ENCODE assay signal across 8 cellular contexts in genomic region chr19:18415177-18415867, GRCh38. TPM values are rescaled to one million over a fixed set of nuclear protein-coding genes. Genes with fewer than 3 reads are reported as not detected.
A peak's percentile ranks its signal among the peaks of the same experiment; 100 is the strongest.
DNase-seq lines count a peak whose midpoint lies in the region; ATAC-seq and TF ChIP-seq lines count a peak whose summit lies in the region.

No MANE protein-coding gene starts in this region.

- no peak overlapping the region for H2AFZ ChIP-seq in OCI-LY3 (ENCODE audit: low read depth, low read length)

- TF ChIP-seq CTCF in OCI-LY3 (IDR thresholded peaks at IDR 0.05; ENCODE audit: low read depth, low read length) (no peak), colonic mucosa (IDR thresholded peaks at IDR 0.05) (no peak)

- ATAC-seq in HG03432 (IDR thresholded peaks at IDR 0.05; ENCODE audit: unreplicated experiment) (no peak), HG03354 (IDR thresholded peaks at IDR 0.05; ENCODE audit: poor library complexity, severe bottlenecking, unreplicated experiment) (no peak)

- H3K27me3 ChIP-seq in OCI-LY3 (ENCODE audit: low read depth, low read length) (peaks cover 41% of the 10 kb centered on the region), colonic mucosa (peaks cover 13% of the 10 kb centered on the region), mucosa of rectum (ENCODE audit: control insufficient read depth in 2 of 2, insufficient read depth in 2 of 2, low read length in 2 of 2) (peaks cover 8 to 9% of the 10 kb centered on the region in 2 donors)

- H3K4me1 ChIP-seq in OCI-LY3 (ENCODE audit: low read length) (peaks cover 7% of the 10 kb centered on the region), colonic mucosa (peaks cover 18% of the 10 kb centered on the region), mucosa of rectum (ENCODE audit: control insufficient read depth in 2 of 2, insufficient read depth in 2 of 2, low read length in 2 of 2) (peaks cover 30 to 43% of the 10 kb centered on the region in 2 donors)

- intact Hi-C loops in colonic mucosa (cut with DNase I), result loop anchor here (10.0 kb wide), 1 partner anchor 211 kb away; the partner anchor contains the start of gene RAB3A

- no peaks in the 10 kb centered on the region for H3K36me3 ChIP-seq in OCI-LY3 (replicated peaks; ENCODE audit: low read depth, low read length)
- no peaks in the 10 kb centered on the region for H3K36me3 ChIP-seq in colonic mucosa
- H3K36me3 ChIP-seq in mucosa of rectum (ENCODE audit: control insufficient read depth in 2 of 2, insufficient read depth in 2 of 2, low read length in 2 of 2), result no peaks in the 10 kb centered on the region

- H3K9ac ChIP-seq in OCI-LY3 (ENCODE audit: low read length), result no peak overlapping the region
- H3K9ac ChIP-seq in colonic mucosa (ENCODE audit: low read depth in 2 of 2, low read length in 2 of 2), result peak overlapping the region; percentile 30 to 55
- H3K9ac ChIP-seq in mucosa of rectum (ENCODE audit: low read depth in 1 of 2, low read length in 2 of 2), result peak overlapping the region; percentile 17 to 43

- H3K9me3 ChIP-seq in OCI-LY3 (ENCODE audit: insufficient read depth, low read length), result no peaks in the 10 kb centered on the region
- no peaks in the 10 kb centered on the region for H3K9me3 ChIP-seq in colonic mucosa
- no peaks in the 10 kb centered on the region for H3K9me3 ChIP-seq in mucosa of rectum (ENCODE audit: control insufficient read depth in 2 of 2, low read length in 2 of 2)

- H4K20me1 ChIP-seq in OCI-LY3 (ENCODE audit: insufficient read depth, low read length), result peaks cover 2% of the 10 kb centered on the region; the same call in 1 of the 2 replicates

- DNase-seq in GDM1 (lab: John Stamatoyannopoulos, UW), result peak; percentile 91
- DNase-seq in colonic mucosa, result peak; percentile 55
- DNase-seq in NCI-H2107 (lab: John Stamatoyannopoulos, UW), result no peak
- no peak for DNase-seq in effector CD4-positive, alpha-beta T cell

- H3K4me3 ChIP-seq in OCI-LY3 (ENCODE audit: low read length) (no peak overlapping the region), colonic mucosa (no peak overlapping the region), mucosa of rectum (ENCODE audit: low read length in 2 of 2) (peak overlapping the region in 1 of 2 donors; percentile 4)

- H3K4me2 ChIP-seq in OCI-LY3 (ENCODE audit: low read length), result peak overlapping the region; percentile 10

- H3K27ac ChIP-seq in OCI-LY3 (ENCODE audit: low read length) (no peak overlapping the region), colonic mucosa (peak overlapping the region; percentile 79), mucosa of rectum (ENCODE audit: low read depth in 2 of 2, low read length in 2 of 2) (peak overlapping the region; percentile 79 to 89)

- H3K79me2 ChIP-seq in OCI-LY3 (ENCODE audit: low read length), result peaks cover 10% of the 10 kb centered on the region

RNA-seq across cellular contexts. Expression of gene SSBP4, which starts 3.9 kb away (rescaled TPM):
- total RNA-seq in colonic mucosa, result 10 to 100 TPM; 40.1 to 77.3 TPM

RNA-seq across cellular contexts. Expression of gene LRRC25, which starts 17.9 kb away (rescaled TPM):
- 1 to 10 TPM; 1.4 to 3.9 TPM for total RNA-seq in colonic mucosa

RNA-seq across cellular contexts. Expression of gene ISYNA1, which starts 22.6 kb away (rescaled TPM):
- total RNA-seq in colonic mucosa, result 10 to 100 TPM; 17.7 to 25.7 TPM

RNA-seq across cellular contexts. Expression of gene GDF15, which starts 29.4 kb away (rescaled TPM):
- 100 to 1,000 TPM; 120 to 159 TPM for total RNA-seq in colonic mucosa

Comparison
In these comparisons a context has a peak if more than half of its experiments do, and no peak if none do; other contexts are left out.
1. DNase-seq: peak in GDM1 (single experiment) and colonic mucosa (single experiment); none in NCI-H2107 (single experiment) and effector CD4-positive, alpha-beta T cell (single experiment).